ENCODE assay signal across 20 cellular contexts in genomic region chr10:12943425-12943824, GRCh38.
"Had no signal": no experiment of that assay in that cellular context is flagged by ENCODE, and none has a peak within 500 bp of the region (broad histone marks: within the 10 kb centered on the region; RNA-seq: fewer than 3 reads in every experiment).

No MANE protein-coding gene starts in this region.

- H3K9ac ChIP-seq: neural progenitor cell had no signal

- H3K27me3 ChIP-seq: neural progenitor cell, pancreas, suprapubic skin, thyroid gland had no signal

- H3K4me3 ChIP-seq: heart right ventricle, lung, neural progenitor cell, pancreas, suprapubic skin, thyroid gland had no signal

- ATAC-seq: heart right ventricle; left colon; left ventricle myocardium superior; natural killer cell treated with Interleukin-12 subunit alpha and Interleukin-12 subunit beta and Interleukin-15 and Interleukin-18, amount 100 ng/mL, for 72 hours; pancreas; right cardiac atrium had no signal

- H3K4me1 ChIP-seq: neural progenitor cell, pancreas, suprapubic skin, thyroid gland had no signal

- H3K4me3 Mint-ChIP-seq: dendritic cell treated with granulocyte-macrophage colony-stimulating factor and Interleukin-4, amounts not matched to agents 40 ng/mL and 50 ng/mL, for 4 days; natural killer cell treated with Interleukin-12 subunit alpha and Interleukin-12 subunit beta and Interleukin-15 and Interleukin-18, amount 100 ng/mL, for 72 hours; neural progenitor cell had no signal

- H3K27me3 Mint-ChIP-seq: dendritic cell treated with granulocyte-macrophage colony-stimulating factor and Interleukin-4, amounts not matched to agents 40 ng/mL and 50 ng/mL, for 4 days; progenitor cell of endocrine pancreas had no signal

- H3K36me3 Mint-ChIP-seq: natural killer cell treated with Interleukin-12 subunit alpha and Interleukin-12 subunit beta and Interleukin-15 and Interleukin-18, amount 100 ng/mL, for 72 hours; neural progenitor cell had no signal

- H3K4me2 ChIP-seq: neural progenitor cell had no signal

- H3K4me1 Mint-ChIP-seq: neural progenitor cell had no signal

- DNase-seq: cerebellar nuclear complex; heart right ventricle; hypothalamus; left colon; left ventricle myocardium superior; mesenchymal stem cell; midbrain; nucleus accumbens; pancreas; right cardiac atrium; small intestine; stimulated activated CD4-positive, alpha-beta T cell treated with anti-CD3 and anti-CD28 coated beads, Interleukin-12 subunit alpha, Interleukin-12 subunit beta, amount 100 ng/mL, for 4 hours; stimulated activated naive CD4-positive, alpha-beta T cell; thyroid gland had no signal

- H2AFZ ChIP-seq: neural progenitor cell had no signal

- H3K9me3 ChIP-seq: heart right ventricle, pancreas, suprapubic skin, thyroid gland had no signal

- H3K27ac ChIP-seq: heart right ventricle, neural progenitor cell, pancreas, suprapubic skin, thyroid gland had no signal

- H3K36me3 ChIP-seq: heart right ventricle, neural progenitor cell, pancreas, suprapubic skin, thyroid gland had no signal

- H3K27ac Mint-ChIP-seq: dendritic cell treated with granulocyte-macrophage colony-stimulating factor and Interleukin-4, amounts not matched to agents 40 ng/mL and 50 ng/mL, for 4 days; natural killer cell treated with Interleukin-12 subunit alpha and Interleukin-12 subunit beta and Interleukin-15 and Interleukin-18, amount 100 ng/mL, for 72 hours; neural progenitor cell; progenitor cell of endocrine pancreas had no signal

- H3K9me3 Mint-ChIP-seq: natural killer cell treated with Interleukin-12 subunit alpha and Interleukin-12 subunit beta and Interleukin-15 and Interleukin-18, amount 100 ng/mL, for 72 hours; neural progenitor cell had no signal
